1 cellular context compared by ENCODE assay signal in genomic region chr3:182784542-182784941, GRCh38.
TF ChIP-seq lines count a peak whose summit lies in the region.

No MANE protein-coding gene starts in this region.

TF ChIP-seq in K562, 482 proteins besides CTCF, POLR2A, EP300 and RAD21 (continued from another document and continues in another):
- 0 out of 4 replicates have a peak, but pooled peaks of 1 of the 2 experiments have one; percentile 60 for TF ChIP-seq ZMIZ1 (IDR thresholded peaks at IDR 0.05; ENCODE audit: low read depth in 2 of 2, low read length in 2 of 2)
- TF ChIP-seq SRF (CRISPR knock-in tag; IDR thresholded peaks at IDR 0.05), result no peak
- no peak for TF ChIP-seq POLR3A (IDR thresholded peaks at IDR 0.05; ENCODE audit: borderline replicate concordance, extremely low read depth, insufficient read depth, insufficient read length)
- 0 out of 6 replicates have a peak, but pooled peaks of 1 of the 3 experiments have one; percentile 25 for TF ChIP-seq ZBTB11 (CRISPR knock-in tag; IDR thresholded peaks at IDR 0.05)
- no peak for TF ChIP-seq KAT7 (CRISPR knock-in tag; IDR thresholded peaks at IDR 0.05; ENCODE audit: borderline replicate concordance)
- no peak for TF ChIP-seq ZNF347 (CRISPR knock-in tag; IDR thresholded peaks at IDR 0.05; ENCODE audit: low read depth)
- no peak for TF ChIP-seq CHAMP1 (IDR thresholded peaks at IDR 0.05)
- no peak for TF ChIP-seq IRF1 (CRISPR knock-in tag; IDR thresholded peaks at IDR 0.05; ENCODE audit: borderline replicate concordance)
- TF ChIP-seq STAT5A (IDR thresholded peaks at IDR 0.05; ENCODE audit: borderline replicate concordance, low read length), result peak; percentile 81; the same call in 1 of the 2 replicates
- no peak for TF ChIP-seq FOXJ3 (CRISPR knock-in tag; IDR thresholded peaks at IDR 0.05)
- 0 out of 4 replicates have a peak, but pooled peaks of 1 of the 2 experiments have one; percentile 32 for TF ChIP-seq ETV6 (IDR thresholded peaks at IDR 0.05; ENCODE audit: borderline replicate concordance in 1 of 2, low read depth in 2 of 2, low read length in 1 of 2)
- TF ChIP-seq ETV6 (CRISPR knock-in tag; IDR thresholded peaks at IDR 0.05; ENCODE audit: borderline replicate concordance), result no peak
- peak; percentile 78 for TF ChIP-seq NFE2 (IDR thresholded peaks at IDR 0.05; ENCODE audit: low read depth)
- TF ChIP-seq CEBPB (tag; IDR thresholded peaks at IDR 0.05), result peak; percentile 89
- TF ChIP-seq ZNF511 (CRISPR knock-in tag; IDR thresholded peaks at IDR 0.05), result no peak
- no peak for TF ChIP-seq ZNF280B (CRISPR knock-in tag; IDR thresholded peaks at IDR 0.05)
- TF ChIP-seq ARNT (IDR thresholded peaks at IDR 0.05), result 0 out of 4 replicates have a peak, but pooled peaks of 1 of the 2 experiments have one; percentile 55
- TF ChIP-seq RERE (CRISPR knock-in tag; IDR thresholded peaks at IDR 0.05; ENCODE audit: borderline replicate concordance), result no peak
- TF ChIP-seq ZFX (CRISPR knock-in tag; IDR thresholded peaks at IDR 0.05), result no peak
- no peak for TF ChIP-seq TEAD2 (tag; IDR thresholded peaks at IDR 0.05)
- peak; percentile 84 to 91 for TF ChIP-seq TRIM24 (IDR thresholded peaks at IDR 0.05)
- TF ChIP-seq MYNN (IDR thresholded peaks at IDR 0.05), result 0 out of 2 replicates have a peak, but pooled peaks have one; percentile 54
- TF ChIP-seq MYNN (CRISPR knock-in tag; IDR thresholded peaks at IDR 0.05), result no peak
- peak; percentile 64 to 89; a peak in 3 of 4 replicates for TF ChIP-seq TBL1XR1 (IDR thresholded peaks at IDR 0.05; ENCODE audit: low read length in 2 of 2)
- TF ChIP-seq ZNF253 (CRISPR knock-in tag; conservative IDR thresholded peaks at IDR 0.05), result no peak
- no peak for TF ChIP-seq ATF1 (CRISPR knock-in tag; IDR thresholded peaks at IDR 0.05)
- TF ChIP-seq ATF1 (tag; IDR thresholded peaks at IDR 0.05), result peak; percentile 23; the same call in 1 of the 2 replicates
- TF ChIP-seq PML (IDR thresholded peaks at IDR 0.05; ENCODE audit: low read length), result peak; percentile 93
- no peak for TF ChIP-seq TGIF2 (CRISPR knock-in tag; IDR thresholded peaks at IDR 0.05)
- no peak for TF ChIP-seq REST (CRISPR knock-in tag; IDR thresholded peaks at IDR 0.05; ENCODE audit: low read depth)
- TF ChIP-seq ADNP (tag; IDR thresholded peaks at IDR 0.05), result 0 out of 2 replicates have a peak, but pooled peaks have one; percentile 41
- TF ChIP-seq MEIS2 (IDR thresholded peaks at IDR 0.05; ENCODE audit: partially characterized antibody), result peak; percentile 72
- TF ChIP-seq SPI1 (IDR thresholded peaks at IDR 0.05; ENCODE audit: borderline replicate concordance, low read depth, low read length), result no peak
- TF ChIP-seq ZBTB26 (CRISPR knock-in tag; IDR thresholded peaks at IDR 0.05), result no peak
- TF ChIP-seq GATA2 (CRISPR knock-in tag; IDR thresholded peaks at IDR 0.05), result peak; percentile 80
- TF ChIP-seq DPF2 (IDR thresholded peaks at IDR 0.05), result peak; percentile 91
